ENCODE assay signal across 15 cellular contexts in genomic region chr11:35814720-35815305, GRCh38.
"Had no signal": no experiment of that assay in that cellular context is flagged by ENCODE, and none has a peak within 500 bp of the region (broad histone marks: within the 10 kb centered on the region; RNA-seq: fewer than 3 reads in every experiment).

No MANE protein-coding gene starts in this region.

- H3K36me3 ChIP-seq: cardiac muscle cell, colonic mucosa, uterus had no signal

- DNase-seq: activated CD4-positive, alpha-beta T cell treated with anti-CD3 and anti-CD28 coated beads, Interleukin-2, amount 50 U/mL, for 48 hours; activated CD4-positive, CD25-positive, alpha-beta regulatory T cell treated with anti-CD3 and anti-CD28 coated beads, Interleukin-2, amount 50 U/mL, for 72 hours; activated CD8-positive, alpha-beta memory T cell treated with anti-CD3 and anti-CD28 coated beads, Interleukin-2, amount 10 ng/mL, durations not matched to agents 7 days and 5 days; activated effector memory CD4-positive, alpha-beta T cell treated with anti-CD3 and anti-CD28 coated beads, Interleukin-2, amount 50 U/mL, for 16 hours; activated naive CD8-positive, alpha-beta T cell treated with anti-CD3 and anti-CD28 coated beads for 36 hours; activated T-cell treated with anti-CD3 and anti-CD28 coated beads, Interleukin-2, amount 50 U/mL, for 24 hours; anterior cingulate cortex; colonic mucosa; posterior cingulate gyrus; spleen; stimulated activated CD4-positive, alpha-beta T cell treated with anti-CD3 and anti-CD28 coated beads, Interleukin-1b, Interleukin-23, amount 100 ng/mL, for 48 hours; tibial artery; uterus had no signal

- H3K4me3 ChIP-seq: cardiac muscle cell, colonic mucosa, spleen, tibial artery, uterus had no signal

- ATAC-seq: activated CD8-positive, alpha-beta memory T cell treated with anti-CD3 and anti-CD28 coated beads, Interleukin-2, amount 10 ng/mL, durations not matched to agents 7 days and 5 days; stimulated activated memory B cell treated with anti-CD40 and anti-IgM and Interleukin-4, amounts not matched to agents 10 μg/mL and 1 μg/mL and 100 μg/mL, for 72 hours had no signal

- H3K4me1 ChIP-seq: colonic mucosa, tibial artery, uterus had no signal

- H3K27ac ChIP-seq: cardiac muscle cell, colonic mucosa, tibial artery, uterus had no signal

- H3K9me3 ChIP-seq: colonic mucosa, spleen, tibial artery, uterus had no signal

- H3K27me3 ChIP-seq: cardiac muscle cell, colonic mucosa, spleen, tibial artery, uterus had no signal
